Comparison of ENCODE assay signal across 1 cellular context in the genomic region with DNA sequence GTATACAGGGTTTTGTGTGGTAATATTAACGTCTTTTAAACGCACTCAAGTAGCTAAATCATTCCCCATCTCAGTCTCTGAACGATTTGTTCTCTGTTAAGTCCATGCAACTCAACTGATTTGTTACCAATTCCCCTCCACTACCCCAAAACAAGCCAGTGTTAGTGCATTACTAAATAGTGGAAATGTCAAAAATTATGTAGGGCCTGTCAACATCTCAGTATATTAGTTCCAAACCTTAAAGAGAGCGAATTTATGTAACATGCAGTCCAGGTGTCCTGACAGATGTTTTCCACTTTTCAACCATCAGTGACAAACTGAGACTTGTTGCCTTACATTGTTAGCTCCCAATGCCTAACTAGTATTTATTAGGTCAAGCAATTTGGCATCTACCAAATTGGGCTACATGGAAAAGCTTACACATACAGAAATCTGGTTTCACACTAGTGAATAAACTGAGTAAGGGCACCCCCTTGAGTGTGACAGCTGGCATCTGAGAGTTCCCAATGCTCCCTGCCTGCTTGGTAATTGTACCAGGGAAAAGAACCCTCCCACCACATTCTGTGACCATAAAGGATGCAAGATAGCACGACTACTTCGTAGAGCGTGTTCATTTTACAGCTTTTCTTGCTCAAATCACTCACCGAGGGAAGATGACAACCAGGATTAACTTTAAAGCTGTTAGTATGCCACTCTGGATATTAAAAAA.
TF ChIP-seq lines count a peak whose summit lies in the region.

No MANE protein-coding gene starts in this region.

TF ChIP-seq in K562, 482 proteins besides CTCF, POLR2A, EP300 and RAD21 (continued from another document and continues in another):
- TF ChIP-seq ZBTB9 (CRISPR knock-in tag; IDR thresholded peaks at IDR 0.05) (peak; percentile 27; the same call in 1 of the 2 replicates), ATF4 (CRISPR knock-in tag; IDR thresholded peaks at IDR 0.05) (peak; percentile 36), PHTF2 (CRISPR knock-in tag; IDR thresholded peaks at IDR 0.05) (0 out of 2 replicates have a peak, but pooled peaks have one; percentile 70), ZBTB26 (CRISPR knock-in tag; IDR thresholded peaks at IDR 0.05) (peak; percentile 39; the same call in 1 of the 2 replicates), ZNF174 (CRISPR knock-in tag; IDR thresholded peaks at IDR 0.05) (0 out of 2 replicates have a peak, but pooled peaks have one; percentile 5), POLR2B (IDR thresholded peaks at IDR 0.05; ENCODE audit: low read depth, partially characterized antibody) (peak; percentile 75), ZNF57 (CRISPR knock-in tag; IDR thresholded peaks at IDR 0.05) (peak; percentile 60; the same call in 1 of the 2 replicates), RFX7 (CRISPR knock-in tag; IDR thresholded peaks at IDR 0.05) (peak; percentile 81; the same call in 1 of the 2 replicates), ZNF324 (CRISPR knock-in tag; IDR thresholded peaks at IDR 0.05) (peak; percentile 6; the same call in 1 of the 2 replicates), ERF (CRISPR knock-in tag; IDR thresholded peaks at IDR 0.05) (peak; percentile 92), AFF4 (CRISPR knock-in tag; IDR thresholded peaks at IDR 0.05) (0 out of 2 replicates have a peak, but pooled peaks have one; percentile 2), HMGN3 (IDR thresholded peaks at IDR 0.05; ENCODE audit: borderline replicate concordance, extremely low read depth, insufficient read length, low read depth, low read length) (peak; percentile 41), SIRT6 (IDR thresholded peaks at IDR 0.05; ENCODE audit: low read depth, low read length) (peak; percentile 64), MEF2A (IDR thresholded peaks at IDR 0.05; ENCODE audit: control insufficient read depth, low read depth, low read length) (peak; percentile 2; the same call in 1 of the 2 replicates), HCFC1 (IDR thresholded peaks at IDR 0.05; ENCODE audit: low read depth, low read length) (no peak), LARP7 (IDR thresholded peaks at IDR 0.05) (no peak), RUNX1 (IDR thresholded peaks at IDR 0.05; ENCODE audit: low read depth) (peak; percentile 71), RAD51 (IDR thresholded peaks at IDR 0.05; ENCODE audit: borderline replicate concordance, low read depth) (no peak), TCFL5 (CRISPR knock-in tag; conservative IDR thresholded peaks at IDR 0.05) (peak; percentile 58; the same call in 1 of the 2 replicates), SMAD3 (CRISPR knock-in tag; conservative IDR thresholded peaks at IDR 0.05) (peak; percentile 78), MAFF (IDR thresholded peaks at IDR 0.05; ENCODE audit: low read length) (peak; percentile 15), CREB1 (IDR thresholded peaks at IDR 0.05) (peak; percentile 36; the same call in 1 of the 2 replicates), CREB1 (CRISPR knock-in tag; IDR thresholded peaks at IDR 0.05) (no peak), SIN3A (IDR thresholded peaks at IDR 0.05; ENCODE audit: borderline replicate concordance in 2 of 2, control insufficient read depth in 1 of 2, low read depth in 2 of 2, low read length in 2 of 2) (peak in 1 of 2 experiments; percentile 49; a peak in 1 of 4 replicates), E2F8 (IDR thresholded peaks at IDR 0.05; ENCODE audit: low read depth, partially characterized antibody) (peak; percentile 80), THRA (IDR thresholded peaks at IDR 0.05) (no peak), SUPT5H (IDR thresholded peaks at IDR 0.05) (peak; percentile 84), THRAP3 (IDR thresholded peaks at IDR 0.05; ENCODE audit: borderline replicate concordance) (peak; percentile 40; the same call in 1 of the 2 replicates), ID3 (CRISPR knock-in tag; IDR thresholded peaks at IDR 0.05) (no peak), ID3 (tag; IDR thresholded peaks at IDR 0.05) (no peak), ZNF764 (CRISPR knock-in tag; IDR thresholded peaks at IDR 0.05; ENCODE audit: low read depth) (0 out of 2 replicates have a peak, but pooled peaks have one; percentile 11), STAT5A (IDR thresholded peaks at IDR 0.05; ENCODE audit: borderline replicate concordance, low read length) (peak; percentile 15; the same call in 1 of the 2 replicates), HMG20B (CRISPR knock-in tag; IDR thresholded peaks at IDR 0.05) (no peak), MLLT1 (IDR thresholded peaks at IDR 0.05) (0 out of 4 replicates have a peak, but pooled peaks of 1 of the 2 experiments have one; percentile 6)
